14 cellular contexts compared by ENCODE assay signal in genomic region chr14:68676511-68676943, GRCh38.
DNase-seq lines count a peak whose midpoint lies in the region; ATAC-seq and TF ChIP-seq lines count a peak whose summit lies in the region.
"Had no signal": no experiment of that assay in that cellular context is flagged by ENCODE, and none has a peak within 500 bp of the region (broad histone marks: within the 10 kb centered on the region; RNA-seq: fewer than 3 reads in every experiment).

No MANE protein-coding gene starts in this region.

- TF ChIP-seq POLR2A in spleen (IDR thresholded peaks at IDR 0.05): no peak

- DNase-seq in NCI-H2196 (lab: John Stamatoyannopoulos, UW; ENCODE audit: unreplicated experiment): peak; percentile 40
- no peak for DNase-seq in NCI-H2196 treated with DMSO at 0.1 percent for 48 hours (lab: John Stamatoyannopoulos, UW; ENCODE audit: unreplicated experiment)
- peak; percentile 7 for DNase-seq in NCI-H748 treated with DMSO at 0.1 percent for 48 hours (lab: John Stamatoyannopoulos, UW)
- DNase-seq in iPS-NIHi11 (ENCODE audit: low spot score): peak; percentile 59
- DNase-seq in upper lobe of right lung: peak; percentile 40
- no peak for DNase-seq in spleen
- DNase-seq in SHP77 treated with DMSO at 0.1 percent for 48 hours (lab: John Stamatoyannopoulos, UW): no peak
- DNase-seq: activated CD4-positive, CD25-positive, alpha-beta regulatory T cell; activated T-cell treated with anti-CD3 and anti-CD28 coated beads for 4 hours; GOT3; naive thymus-derived CD4-positive, alpha-beta T cell; OCI-M1 had no signal

- H3K9me3 ChIP-seq in upper lobe of right lung: no peaks in the 10 kb centered on the region
- H3K9me3 ChIP-seq in spleen: no peaks in the 10 kb centered on the region
- H3K9me3 ChIP-seq: thoracic aorta had no signal

- H3K4me1 ChIP-seq in upper lobe of right lung (peaks cover 18% of the 10 kb centered on the region), spleen (peaks cover 7 to 46% (median 17%) of the 10 kb centered on the region in 6 donors)

- intact Hi-C loops in upper lobe of right lung (cut with DNase I) (no loop called here), spleen (cut with DNase I; ENCODE audit: low total_unique reads) (no loop called here)

- H3K27ac ChIP-seq in upper lobe of right lung: no peak overlapping the region
- no peak overlapping the region for H3K27ac ChIP-seq in spleen
- H3K27ac ChIP-seq: thoracic aorta had no signal

- no peak overlapping the region for H3K4me3 ChIP-seq in upper lobe of right lung
- no peak overlapping the region for H3K4me3 ChIP-seq in spleen
- H3K4me3 ChIP-seq: thoracic aorta had no signal

- H3K27me3 ChIP-seq in upper lobe of right lung (no peaks in the 10 kb centered on the region), spleen (replicated peaks in 1 of 7) (no peaks in the 10 kb centered on the region)

- TF ChIP-seq CTCF in upper lobe of right lung (IDR thresholded peaks at IDR 0.05) (no peak), spleen (IDR thresholded peaks at IDR 0.05 in 8 of 11, conservative IDR thresholded peaks at IDR 0.05 in 3 of 11) (no peak)

- 85 to 92% (median 86%) methylated on average over 7 to 11 of the region's 11 CpGs for WGBS in spleen, 5 donors

- ATAC-seq in upper lobe of right lung (no peak), GM21529 (IDR thresholded peaks at IDR 0.05; ENCODE audit: unreplicated experiment) (no peak)
- ATAC-seq: naive thymus-derived CD4-positive, alpha-beta T cell had no signal

- H3K36me3 ChIP-seq in upper lobe of right lung (no peaks in the 10 kb centered on the region), spleen (no peaks in the 10 kb centered on the region)
- H3K36me3 ChIP-seq: thoracic aorta had no signal

Comparison
In these comparisons a context has a peak if more than half of its experiments do, and no peak if none do; other contexts are left out.
1. DNase-seq: peak in NCI-H2196 (single experiment), NCI-H748 treated with DMSO at 0.1 percent for 48 hours (single experiment), iPS-NIHi11 (single experiment) and upper lobe of right lung (single experiment); none in NCI-H2196 treated with DMSO at 0.1 percent for 48 hours (single experiment), spleen (single experiment) and SHP77 treated with DMSO at 0.1 percent for 48 hours (single experiment).